ENCODE assay signal across 1 cellular context in genomic region chr17:73189417-73190099, GRCh38.
TF ChIP-seq lines count a peak whose summit lies in the region.

No MANE protein-coding gene starts in this region.

TF ChIP-seq in K562, 482 proteins besides CTCF, POLR2A, EP300 and RAD21 (continued from another document and continues in another):
- TF ChIP-seq AFF4 (CRISPR knock-in tag; IDR thresholded peaks at IDR 0.05) (no peak), TAF7 (tag; IDR thresholded peaks at IDR 0.05) (no peak), PBX2 (CRISPR knock-in tag; IDR thresholded peaks at IDR 0.05; ENCODE audit: low read depth) (no peak), PBX2 (tag; conservative IDR thresholded peaks at IDR 0.05; ENCODE audit: low read depth) (no peak), ZNF830 (CRISPR knock-in tag; IDR thresholded peaks at IDR 0.05) (no peak), ZNF124 (CRISPR knock-in tag; IDR thresholded peaks at IDR 0.05) (no peak), ETV1 (tag; conservative IDR thresholded peaks at IDR 0.05; ENCODE audit: low read depth) (no peak), BHLHE40 (IDR thresholded peaks at IDR 0.05; ENCODE audit: low read length) (peak; percentile 78), OTX1 (CRISPR knock-in tag; IDR thresholded peaks at IDR 0.05) (no peak), CGGBP1 (CRISPR knock-in tag; IDR thresholded peaks at IDR 0.05) (no peak), ZFP30 (CRISPR knock-in tag; IDR thresholded peaks at IDR 0.05; ENCODE audit: borderline replicate concordance) (no peak), CREM (IDR thresholded peaks at IDR 0.05; ENCODE audit: low read depth) (no peak), ZBTB43 (CRISPR knock-in tag; IDR thresholded peaks at IDR 0.05) (no peak), MAFG (tag; conservative IDR thresholded peaks at IDR 0.05) (no peak), ADNP (tag; IDR thresholded peaks at IDR 0.05) (no peak), NRF1 (conservative IDR thresholded peaks at IDR 0.05 in 1 of 2, IDR thresholded peaks at IDR 0.05 in 1 of 2) (no peak), ZNF407 (IDR thresholded peaks at IDR 0.05; ENCODE audit: low read depth) (no peak), ZBTB33 (CRISPR knock-in tag; IDR thresholded peaks at IDR 0.05) (no peak), HNRNPH1 (optimal IDR thresholded peaks at IDR 0.05; ENCODE audit: low read depth, low read length) (no peak), USF2 (CRISPR knock-in tag; IDR thresholded peaks at IDR 0.05) (peak; percentile 60), SLC30A9 (CRISPR knock-in tag; IDR thresholded peaks at IDR 0.05) (no peak), CHAMP1 (IDR thresholded peaks at IDR 0.05) (no peak), DPF2 (IDR thresholded peaks at IDR 0.05) (no peak), RNF2 (IDR thresholded peaks at IDR 0.05) (no peak), ZNF507 (tag; conservative IDR thresholded peaks at IDR 0.05) (no peak), ESRRA (IDR thresholded peaks at IDR 0.05; ENCODE audit: borderline replicate concordance, low read depth) (no peak), GABPB2 (CRISPR knock-in tag; conservative IDR thresholded peaks at IDR 0.05) (no peak), KDM1A (IDR thresholded peaks at IDR 0.05) (no peak), SRSF9 (IDR thresholded peaks at IDR 0.05; ENCODE audit: borderline replicate concordance, low read depth, low read length) (no peak), MEIS2 (IDR thresholded peaks at IDR 0.05; ENCODE audit: partially characterized antibody) (peak; percentile 6), CHD4 (IDR thresholded peaks at IDR 0.05; ENCODE audit: insufficient read depth, insufficient replicate concordance, low read depth, low read length, poor library complexity, severe bottlenecking) (no peak)
